Comparison of ENCODE assay signal across 8 cellular contexts in the genomic region with DNA sequence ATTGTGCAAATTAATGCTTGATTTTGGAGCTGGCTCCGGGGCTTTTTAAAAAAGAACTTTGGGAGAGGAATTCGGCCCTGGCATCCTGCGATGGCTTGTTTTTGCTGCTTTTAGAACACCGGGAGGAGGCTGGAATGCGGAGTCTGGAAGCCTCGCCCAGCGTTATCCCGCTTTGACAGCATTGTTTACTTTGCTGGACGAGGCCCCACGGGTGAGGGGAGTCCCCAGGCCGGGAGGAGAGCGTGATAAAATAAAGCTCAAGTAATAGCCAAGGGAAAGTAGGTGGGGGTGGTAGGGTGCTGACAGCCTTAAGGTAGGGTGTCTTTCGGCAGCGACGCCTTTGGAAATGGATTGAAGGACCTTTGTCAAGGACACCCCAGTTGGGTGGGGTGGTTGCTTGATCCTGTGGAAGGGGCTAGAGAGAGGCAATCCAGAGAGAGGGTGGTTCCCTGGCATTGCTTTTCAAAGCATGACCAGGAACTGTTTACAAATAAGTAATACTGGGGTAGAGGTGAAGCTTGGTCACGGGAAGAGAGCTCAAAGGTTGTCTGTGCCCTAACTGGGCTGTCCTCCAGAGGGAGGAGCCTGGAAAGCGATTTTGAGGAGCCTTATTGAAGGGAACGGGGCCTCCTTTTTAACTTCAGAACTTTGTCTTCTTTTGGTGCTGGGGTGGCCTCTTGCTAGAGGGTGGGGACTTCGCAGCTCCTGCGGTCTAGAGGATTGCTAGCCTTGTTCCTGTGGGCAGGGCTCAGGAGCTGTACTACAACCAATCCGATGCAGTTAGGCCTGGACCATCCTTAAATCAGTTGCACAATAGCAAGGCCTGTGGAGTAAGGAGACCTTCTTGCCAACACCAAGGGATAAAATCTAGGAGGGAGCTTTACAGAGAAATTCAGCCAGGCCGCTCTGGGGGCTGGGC. TPM values are rescaled to one million over a fixed set of nuclear protein-coding genes. Genes with fewer than 3 reads are reported as not detected.
DNase-seq lines count a peak whose midpoint lies in the region; ATAC-seq lines count a peak whose summit lies in the region.

No MANE protein-coding gene starts in this region.

- peak; percentile 10 to 18 for ATAC-seq in activated CD4-positive, CD25-positive, alpha-beta regulatory T cell treated with anti-CD3 and anti-CD28 coated beads, Interleukin-2, amount 50 U/mL, for 24 hours
- no peak for ATAC-seq in GM19452 (IDR thresholded peaks at IDR 0.05; ENCODE audit: unreplicated experiment)

- peak overlapping the region; percentile 95 for H3K4me3 Mint-ChIP-seq in T-helper 2 cell treated with Interferon-gamma antibody and Interleukin-4, amounts not matched to agents 5 μg/mL and 100 μg/mL, for 36 hours

- H3K4me3 ChIP-seq in HUES64 (ENCODE audit: low read length), result peak overlapping the region; percentile 98

- H3K9ac ChIP-seq in HUES64 (ENCODE audit: low read depth, low read length), result peak overlapping the region; percentile 91

- whole genome bisulfite sequencing in HUES64, result 9% methylated on average over 22 of the region's 22 CpGs

- no peak overlapping the region for H3K27ac ChIP-seq in HUES64 (ENCODE audit: low read depth, low read length)
- H3K27ac ChIP-seq in cingulate gyrus (ENCODE audit: low read depth, low read length), result peak overlapping the region; percentile 57
- H3K27ac ChIP-seq in layer of hippocampus (ENCODE audit: low read depth, low read length), result peak overlapping the region; percentile 86

- H3K36me3 ChIP-seq in HUES64 (ENCODE audit: insufficient read depth, low read length), result peaks cover 16% of the 10 kb centered on the region

- DNase-seq in activated CD4-positive, CD25-positive, alpha-beta regulatory T cell (lab: John Stamatoyannopoulos, UW), result no peak
- DNase-seq in T-helper 2 cell treated with Interferon-gamma antibody and Interleukin-4, amounts not matched to agents 5 μg/mL and 100 μg/mL, for 36 hours (ENCODE audit: low spot score), result peak; percentile 42
- peak; percentile 10 for DNase-seq in stimulated activated CD4-positive, alpha-beta T cell treated with anti-CD3 and anti-CD28 coated beads, Interleukin-2, amount 100 ng/mL, for 48 hours

- H3K27ac Mint-ChIP-seq in T-helper 2 cell treated with Interferon-gamma antibody and Interleukin-4, amounts not matched to agents 5 μg/mL and 100 μg/mL, for 36 hours, result peak overlapping the region; percentile 95

- peaks cover 13% of the 10 kb centered on the region for H3K4me1 ChIP-seq in HUES64 (ENCODE audit: insufficient read depth, low read length)

- H3K36me3 Mint-ChIP-seq in T-helper 2 cell treated with Interferon-gamma antibody and Interleukin-4, amounts not matched to agents 5 μg/mL and 100 μg/mL, for 36 hours (ENCODE audit: low read depth), result peaks cover 18% of the 10 kb centered on the region

- no peaks in the 10 kb centered on the region for H3K27me3 Mint-ChIP-seq in T-helper 2 cell treated with Interferon-gamma antibody and Interleukin-4, amounts not matched to agents 5 μg/mL and 100 μg/mL, for 36 hours (ENCODE audit: low read depth)

- H3K9me3 ChIP-seq in HUES64 (ENCODE audit: insufficient read depth, low read depth, low read length), result peaks cover 3% of the 10 kb centered on the region; the same call in 1 of the 2 replicates

- no peaks in the 10 kb centered on the region for H3K27me3 ChIP-seq in HUES64 (ENCODE audit: insufficient read depth, low read length)
- no peaks in the 10 kb centered on the region for H3K27me3 ChIP-seq in layer of hippocampus (ENCODE audit: control insufficient read depth, insufficient read depth, low read length)

- peaks cover 30% of the 10 kb centered on the region for H3K4me1 Mint-ChIP-seq in T-helper 2 cell treated with Interferon-gamma antibody and Interleukin-4, amounts not matched to agents 5 μg/mL and 100 μg/mL, for 36 hours (ENCODE audit: low read depth)

- H3K9me3 Mint-ChIP-seq in T-helper 2 cell treated with Interferon-gamma antibody and Interleukin-4, amounts not matched to agents 5 μg/mL and 100 μg/mL, for 36 hours, result no peaks in the 10 kb centered on the region

RNA-seq across cellular contexts. Expression of gene EIF4EBP2, which starts 1.2 kb away (rescaled TPM):
- polyA plus RNA-seq in HUES64 (2013, experiment 1 of 2), result 84.4 TPM
- polyA plus RNA-seq in HUES64 (2013, experiment 2 of 2), result 92.2 TPM

RNA-seq across cellular contexts. Expression of gene LRRC20, which starts 22.7 kb away (rescaled TPM):
- polyA plus RNA-seq in HUES64 (2013, experiment 1 of 2), result 17.0 TPM
- polyA plus RNA-seq in HUES64 (2013, experiment 2 of 2), result 30.9 TPM

RNA-seq across cellular contexts. Expression of gene NODAL, which starts 36.3 kb away (rescaled TPM):
- 34.6 TPM for polyA plus RNA-seq in HUES64 (2013, experiment 1 of 2)
- 31.5 TPM for polyA plus RNA-seq in HUES64 (2013, experiment 2 of 2)

Comparison
In these comparisons a context has a peak if more than half of its experiments do, and no peak if none do; other contexts are left out.
1. DNase-seq: peak in T-helper 2 cell treated with Interferon-gamma antibody and Interleukin-4, amounts not matched to agents 5 μg/mL and 100 μg/mL, for 36 hours (single experiment) and stimulated activated CD4-positive, alpha-beta T cell treated with anti-CD3 and anti-CD28 coated beads, Interleukin-2, amount 100 ng/mL, for 48 hours (2 of 2); none in activated CD4-positive, CD25-positive, alpha-beta regulatory T cell (0 of 4).